In genomic region chr2:217918220-217919024, GRCh38 we compare ENCODE assay signal across 3 cellular contexts.
TF ChIP-seq lines count a peak whose summit lies in the region.

No MANE protein-coding gene starts in this region.

TF ChIP-seq in SK-N-SH, 30 proteins besides CTCF, POLR2A, EP300 and RAD21 (continued from another document):
- no peak for TF ChIP-seq TAF1 (IDR thresholded peaks at IDR 0.05; ENCODE audit: borderline replicate concordance, low read depth, low read length)

TF ChIP-seq in SK-N-SH treated with all-trans-retinoic acid at 6 μM for 48 hours, 23 proteins besides CTCF, POLR2A, EP300 and RAD21 (continued from another document):
- no peak for TF ChIP-seq CSRNP3 (CRISPR knock-in tag; IDR thresholded peaks at IDR 0.05)
- no peak for TF ChIP-seq ESRRG (CRISPR knock-in tag; IDR thresholded peaks at IDR 0.05)
- no peak for TF ChIP-seq TCF4 (CRISPR knock-in tag; IDR thresholded peaks at IDR 0.05; ENCODE audit: borderline replicate concordance)
- no peak for TF ChIP-seq PATZ1 (CRISPR knock-in tag; IDR thresholded peaks at IDR 0.05; ENCODE audit: borderline replicate concordance)

TF ChIP-seq in H1, 55 proteins besides CTCF, POLR2A, EP300 and RAD21:
- TF ChIP-seq MAX (IDR thresholded peaks at IDR 0.05): peak; percentile 32; the same call in 1 of the 2 replicates
- no peak; the same call in 1 of the 2 replicates for TF ChIP-seq TBP (IDR thresholded peaks at IDR 0.05; ENCODE audit: low read depth, low read length)
- no peak for TF ChIP-seq CBX5 (IDR thresholded peaks at IDR 0.05; ENCODE audit: low read depth, low read length)
